26 cellular contexts compared by ENCODE assay signal in the genomic region with DNA sequence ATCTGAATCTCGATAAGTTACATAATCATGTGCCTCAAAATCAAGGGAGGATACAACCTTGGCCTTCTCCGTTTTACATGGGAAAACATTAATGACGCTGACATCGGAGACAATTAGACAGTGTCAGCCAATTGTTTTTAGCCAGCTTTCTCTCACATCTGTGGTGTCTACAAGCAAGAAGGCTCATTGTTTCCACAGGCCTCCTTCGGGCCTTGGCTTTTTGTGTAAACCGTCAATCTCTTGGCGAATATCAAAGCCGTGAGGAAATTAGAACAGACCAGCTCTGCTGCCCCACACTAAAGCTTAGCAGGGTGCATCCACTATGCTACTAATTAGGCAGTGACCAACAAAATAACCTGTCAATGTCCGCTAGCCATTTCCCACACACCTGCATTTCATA. TPM values are rescaled to one million over a fixed set of nuclear protein-coding genes. Genes with fewer than 3 reads are reported as not detected.
DNase-seq lines count a peak whose midpoint lies in the region; ATAC-seq and TF ChIP-seq lines count a peak whose summit lies in the region.
"Had no signal": no experiment of that assay in that cellular context is flagged by ENCODE, and none has a peak within 500 bp of the region (broad histone marks: within the 10 kb centered on the region; RNA-seq: fewer than 3 reads in every experiment).

No MANE protein-coding gene starts in this region.

- peaks cover 4% of the 10 kb centered on the region for H3K4me1 ChIP-seq in endodermal cell (ENCODE audit: control insufficient read depth, insufficient read depth, low read length)
- H3K4me1 ChIP-seq: BE2C, heart left ventricle, prostate gland had no signal

- H3K36me3 ChIP-seq in endodermal cell (ENCODE audit: control insufficient read depth, insufficient read depth, low read length): no peaks in the 10 kb centered on the region
- H3K36me3 ChIP-seq: BE2C, heart left ventricle, prostate gland had no signal

- no peaks in the 10 kb centered on the region for H3K9me3 ChIP-seq in endodermal cell (ENCODE audit: control insufficient read depth, low read length)
- H3K9me3 ChIP-seq: BE2C, heart left ventricle, prostate gland had no signal

- H3K4me3 ChIP-seq in endodermal cell (ENCODE audit: low read length): no peak overlapping the region
- H3K4me3 ChIP-seq: heart left ventricle, prostate gland had no signal

- H3K36me3 Mint-ChIP-seq in endodermal cell (ENCODE audit: low read depth): no peaks in the 10 kb centered on the region
- H3K36me3 Mint-ChIP-seq: activated naive CD4-positive, alpha-beta T cell treated with anti-CD3 and anti-CD28 coated beads, Interleukin-2, amount 50 U/mL, for 72 hours; natural killer cell; type B pancreatic cell had no signal

- no peak overlapping the region for H3K4me3 Mint-ChIP-seq in endodermal cell
- H3K4me3 Mint-ChIP-seq: natural killer cell, type B pancreatic cell had no signal

- ATAC-seq in left ventricle myocardium superior (no peak), GM21447 (IDR thresholded peaks at IDR 0.05; ENCODE audit: unreplicated experiment) (no peak)
- ATAC-seq: activated naive CD4-positive, alpha-beta T cell treated with anti-CD3 and anti-CD28 coated beads, Interleukin-2, amount 50 U/mL, for 72 hours; heart left ventricle; left cardiac atrium; natural killer cell; stimulated activated naive CD8-positive, alpha-beta T cell treated with anti-CD3 and anti-CD28 coated beads, Interleukin-15, Interleukin-2, amounts not matched to agents 100 U/mL and 50 U/mL, for 24 hours had no signal

- H3K27me3 ChIP-seq in endodermal cell (ENCODE audit: control insufficient read depth, insufficient read depth, low read length, poor library complexity, severe bottlenecking) (no peaks in the 10 kb centered on the region), layer of hippocampus (ENCODE audit: control insufficient read depth, insufficient read depth, low read length) (no peaks in the 10 kb centered on the region)
- H3K27me3 ChIP-seq: BE2C had no signal

- peaks cover 10% of the 10 kb centered on the region for H3K27me3 Mint-ChIP-seq in endodermal cell (ENCODE audit: insufficient read depth)

- intact Hi-C loops in left ventricle myocardium superior (cut with micrococcal nuclease): no loop called here

- H3K27ac Mint-ChIP-seq in endodermal cell: no peak overlapping the region
- H3K27ac Mint-ChIP-seq: activated naive CD4-positive, alpha-beta T cell treated with anti-CD3 and anti-CD28 coated beads, Interleukin-2, amount 50 U/mL, for 72 hours; natural killer cell; type B pancreatic cell had no signal

- DNase-seq in NCI-H1417 (lab: John Stamatoyannopoulos, UW) (peak in 2 of 3 experiments; percentile 44 to 83), NCI-H1417 treated with DMSO at 0.1 percent for 48 hours (lab: John Stamatoyannopoulos, UW) (no peak), endodermal cell (peak; percentile 54), superior temporal gyrus (ENCODE audit: extremely low spot score) (peak; percentile 89), left ventricle myocardium superior (no peak), NCI-H524 treated with DMSO at 0.1 percent for 48 hours (lab: John Stamatoyannopoulos, UW) (no peak)
- DNase-seq: activated CD4-positive, alpha-beta T cell treated with anti-CD3 and anti-CD28 coated beads for 1 hour; BE2C; heart left ventricle; left cardiac atrium; natural killer cell; NCI-H2107; NCI-H526 treated with DMSO at 0.1 percent for 48 hours; Right ventricle myocardium superior; stimulated activated CD4-positive, alpha-beta T cell treated with anti-CD3 and anti-CD28 coated beads, Interleukin-4, amount 100 ng/mL, for 1 hour; stimulated activated naive CD8-positive, alpha-beta T cell treated with anti-CD3 and anti-CD28 coated beads, Interleukin-15, Interleukin-2, amounts not matched to agents 100 U/mL and 50 U/mL, for 24 hours had no signal

- 27 to 45% methylated on average over 8 to 9 of the region's 9 CpGs for WGBS in endodermal cell (ENCODE audit: insufficient coverage in 1 of 2, insufficient read length in 1 of 2), 2 experiments

- H3K9ac ChIP-seq in endodermal cell (ENCODE audit: extremely low read depth, low read length, poor library complexity, severe bottlenecking): no peak overlapping the region
- H3K9ac ChIP-seq: KMS-11 had no signal

- no peak for TF ChIP-seq CTCF in endodermal cell (conservative IDR thresholded peaks at IDR 0.05)

- H3K4me1 Mint-ChIP-seq in endodermal cell: peaks cover 13% of the 10 kb centered on the region
- H3K4me1 Mint-ChIP-seq: natural killer cell had no signal

- no peaks in the 10 kb centered on the region for H3K9me3 Mint-ChIP-seq in endodermal cell
- H3K9me3 Mint-ChIP-seq: activated naive CD4-positive, alpha-beta T cell treated with anti-CD3 and anti-CD28 coated beads, Interleukin-2, amount 50 U/mL, for 72 hours; natural killer cell; type B pancreatic cell had no signal

- peak overlapping the region; percentile 2 for H3K27ac ChIP-seq in endodermal cell (ENCODE audit: low read depth, low read length)
- H3K27ac ChIP-seq in layer of hippocampus (ENCODE audit: low read depth, low read length): peak overlapping the region; percentile 46
- H3K27ac ChIP-seq: 22Rv1, heart left ventricle, KMS-11, prostate gland had no signal

RNA-seq across cellular contexts. Expression of gene VAX1, which starts 43.2 kb away (rescaled TPM):
- total RNA-seq in endodermal cell: 1 to 10 TPM; 3.2 to 3.5 TPM
- 0.53 TPM for polyA plus RNA-seq in endodermal cell (2013, experiment 1 of 2)
- 0.46 TPM for polyA plus RNA-seq in endodermal cell (2013, experiment 2 of 2)
- total RNA-seq in left ventricle myocardium superior: not detected
- total RNA-seq: activated CD8-positive, alpha-beta memory T cell treated with anti-CD3 and anti-CD28 coated beads for 36 hours; activated naive CD4-positive, alpha-beta T cell treated with anti-CD3 and anti-CD28 coated beads, Interleukin-2, amount 50 U/mL, for 72 hours; chondrocyte; heart left ventricle; left cardiac atrium; mesenteric fat pad; natural killer cell; prostate gland; Right ventricle myocardium superior had no signal
- polyA plus RNA-seq: heart left ventricle had no signal

Comparison
In these comparisons a context has a peak if more than half of its experiments do, and no peak if none do; other contexts are left out.
1. DNase-seq: peak in NCI-H1417 (2 of 3), endodermal cell (single experiment) and superior temporal gyrus (single experiment); none in NCI-H1417 treated with DMSO at 0.1 percent for 48 hours (single experiment), left ventricle myocardium superior (single experiment) and NCI-H524 treated with DMSO at 0.1 percent for 48 hours (single experiment).